ENCODE assay signal across 12 cellular contexts in genomic region chr6:158769228-158769627, GRCh38. TPM values are rescaled to one million over a fixed set of nuclear protein-coding genes. Genes with fewer than 3 reads are reported as not detected.
A peak's percentile ranks its signal among the peaks of the same experiment; 100 is the strongest.
DNase-seq lines count a peak whose midpoint lies in the region; ATAC-seq, FAIRE-seq and TF ChIP-seq lines count a peak whose summit lies in the region.
"Had no signal": no experiment of that assay in that cellular context is flagged by ENCODE, and none has a peak within 500 bp of the region (broad histone marks: within the 10 kb centered on the region; RNA-seq: fewer than 3 reads in every experiment).

No MANE protein-coding gene starts in this region.

- no peak overlapping the region for H3K9ac ChIP-seq in GM12878 (ENCODE audit: control insufficient read depth, insufficient read depth, low read length)

- SMC1A ChIA-PET in GM12878 (lab: Charles Lee; ENCODE audit: uncharacterized antibody, unreplicated experiment): interaction anchor here (0.6 to 1.7 kb wide), 6 partner anchors 18 to 168 kb away, joined by 3 to 5 read pairs (median 3); no protein-coding TSS in a partner anchor

- H3K27me3 Mint-ChIP-seq in CD4-positive, alpha-beta memory T cell: no peaks in the 10 kb centered on the region
- H3K27me3 Mint-ChIP-seq in memory B cell: no peaks in the 10 kb centered on the region

- H3K27ac Mint-ChIP-seq in CD4-positive, alpha-beta memory T cell: peak overlapping the region; percentile 69 to 90 (median 82)
- peak overlapping the region; percentile 81 for H3K27ac Mint-ChIP-seq in memory B cell

- no TSS peak for BruUV-seq in GM12878 (replicated peaks; lab: Mats Ljungman, UMichigan)

- peaks cover 89% of the 10 kb centered on the region for H3K36me3 ChIP-seq in CD4-positive, alpha-beta memory T cell (ENCODE audit: insufficient read depth, low read length)
- H3K36me3 ChIP-seq in H7 (replicated peaks; ENCODE audit: control insufficient read depth, insufficient read depth, low read length): peaks cover 84% of the 10 kb centered on the region
- peaks cover 63 to 70% of the 10 kb centered on the region in 2 experiments for H3K36me3 ChIP-seq in GM12878 (ENCODE audit: control insufficient read depth in 2 of 2, insufficient read depth in 2 of 2, low read length in 1 of 2)

- no peak overlapping the region for H3K4me3 ChIP-seq in CD4-positive, alpha-beta memory T cell (ENCODE audit: low read length in 2 of 2)
- H3K4me3 ChIP-seq in H7 (ENCODE audit: insufficient read depth, low read depth, low read length): no peak overlapping the region
- no peak overlapping the region for H3K4me3 ChIP-seq in GM12878

- H3K36me3 Mint-ChIP-seq in CD4-positive, alpha-beta memory T cell: peaks cover 78 to 98% of the 10 kb centered on the region in 2 donors
- peaks cover 54% of the 10 kb centered on the region for H3K36me3 Mint-ChIP-seq in memory B cell

- TF ChIP-seq POLR2A in GM12878 (IDR thresholded peaks at IDR 0.05; ENCODE audit: low read depth, low read length): no peak

- no peak for TF ChIP-seq EP300 in GM12878 (IDR thresholded peaks at IDR 0.05; ENCODE audit: borderline replicate concordance in 1 of 2, control insufficient read depth in 1 of 2, low read depth in 2 of 2, low read length in 2 of 2)

- H3K4me1 Mint-ChIP-seq in CD4-positive, alpha-beta memory T cell: peaks cover 25 to 58% (median 37%) of the 10 kb centered on the region in 4 donors
- peaks cover 10% of the 10 kb centered on the region for H3K4me1 Mint-ChIP-seq in memory B cell

- POLR2A ChIA-PET in CD4-positive, alpha-beta memory T cell (lab: Charles Lee; ENCODE audit: partially characterized antibody): interaction anchor here (0.8 to 1.5 kb wide), 6 partner anchors 8 to 50 kb away, joined by 3 read pairs; partner anchors contain the start of gene EZR
- POLR2A ChIA-PET in GM12878 (lab: Charles Lee): no interaction called here

- no peak overlapping the region for H3K27ac ChIP-seq in CD4-positive, alpha-beta memory T cell (ENCODE audit: low read depth, low read length)
- H3K27ac ChIP-seq in GM12878 (ENCODE audit: control insufficient read depth, insufficient read depth): no peak overlapping the region

- no peak for TF ChIP-seq CTCF in GM12878 (IDR thresholded peaks at IDR 0.05 in 2 of 3, conservative IDR thresholded peaks at IDR 0.05 in 1 of 3; ENCODE audit: control insufficient read depth in 2 of 3, extremely low read depth in 1 of 3, insufficient read depth in 1 of 3, low read depth in 3 of 3, low read length in 3 of 3)

- peaks cover 36% of the 10 kb centered on the region for H3K4me1 ChIP-seq in CD4-positive, alpha-beta memory T cell (ENCODE audit: insufficient read depth, low read length)
- no peaks in the 10 kb centered on the region for H3K4me1 ChIP-seq in GM12878 (ENCODE audit: control insufficient read depth, insufficient read depth, low read length)

- 91% methylated on average over 12 of the region's 13 CpGs for WGBS in GM12878 (ENCODE audit: insufficient coverage, insufficient replicate concordance, low lambda C conversion rate, missing lambda C conversion rate)

- no peaks in the 10 kb centered on the region for H3K27me3 ChIP-seq in CD4-positive, alpha-beta memory T cell (ENCODE audit: insufficient read depth, low read length)
- H3K27me3 ChIP-seq in H7 (ENCODE audit: control insufficient read depth, insufficient read depth, low read length): no peaks in the 10 kb centered on the region
- no peaks in the 10 kb centered on the region for H3K27me3 ChIP-seq in GM12878 (replicated peaks in 1 of 2; ENCODE audit: control insufficient read depth in 2 of 2, insufficient read depth in 2 of 2, low read length in 1 of 2)

- ATAC-seq in GM12878 (no peak), memory B cell (ENCODE audit: low read depth) (no peak)

- RAD21 ChIA-PET in GM12878 (lab: Charles Lee; ENCODE audit: unreplicated experiment): interaction anchor here (0.8 to 1.2 kb wide), 2 partner anchors 190 to 555 kb away, joined by 3 read pairs; no protein-coding TSS in a partner anchor

- in situ Hi-C loops in GM12878 (cut with MboI): no loop called here

- intact Hi-C loops in CD4-positive, alpha-beta memory T cell (cut with micrococcal nuclease): no loop called here
- intact Hi-C loops in GM12878 (cut with micrococcal nuclease; ENCODE audit: unreplicated experiment): no loop called here

- no peaks in the 10 kb centered on the region; the same call in 1 of the 2 replicates for H3K79me2 ChIP-seq in GM12878 (ENCODE audit: control insufficient read depth, insufficient read depth, low read length)

- H3K9me3 Mint-ChIP-seq in CD4-positive, alpha-beta memory T cell: peaks cover 0 to 10% (median 0%) of the 10 kb centered on the region in 8 donors
- H3K9me3 Mint-ChIP-seq in memory B cell: no peaks in the 10 kb centered on the region

- FAIRE-seq in GM12878 (lab: Jason Lieb, UNC): no peak
- FAIRE-seq: RCC 7860 had no signal

- CTCF ChIA-PET in CD4-positive, alpha-beta memory T cell (lab: Charles Lee; ENCODE audit: partially characterized antibody): interaction anchor here (0.6 to 2.2 kb wide), 3 partner anchors 201 to 789 kb away, joined by 3 to 7 read pairs (median 3); no protein-coding TSS in a partner anchor
- CTCF ChIA-PET in GM12878 (lab: Yijun Ruan, JAX): interaction anchor here (1.0 to 1.2 kb wide), 4 partner anchors 10 to 555 kb away, joined by 3 read pairs; no protein-coding TSS in a partner anchor

- H2AFZ ChIP-seq in GM12878 (ENCODE audit: control insufficient read depth, low read depth, low read length): no peak overlapping the region

- H3K9me3 ChIP-seq in CD4-positive, alpha-beta memory T cell (ENCODE audit: control insufficient read depth in 1 of 2, low read length in 2 of 2): no peaks in the 10 kb centered on the region
- no peaks in the 10 kb centered on the region for H3K9me3 ChIP-seq in GM12878 (replicated peaks; ENCODE audit: control insufficient read depth, insufficient read depth, low read length)

- no peak for TF ChIP-seq RAD21 in GM12878 (IDR thresholded peaks at IDR 0.05; ENCODE audit: insufficient read depth, low read depth, low read length)

- H3K4me3 Mint-ChIP-seq in CD4-positive, alpha-beta memory T cell: peak overlapping the region in 3 of 8 donors; percentile 29 to 68 (median 47)
- no peak overlapping the region for H3K4me3 Mint-ChIP-seq in memory B cell
- H3K4me3 Mint-ChIP-seq: CD14-positive monocyte had no signal

- no peaks in the 10 kb centered on the region; the same call in 1 of the 2 replicates for H4K20me1 ChIP-seq in GM12878 (ENCODE audit: control insufficient read depth, insufficient read depth)

- DNase-seq in CD4-positive, alpha-beta memory T cell: peak in 1 of 5 donors; percentile 6
- DNase-seq in H7 (peak; percentile 29), GM12878 (ENCODE audit: low read depth, low spot score) (no peak), memory B cell (ENCODE audit: low spot score in 2 of 2) (no peak), iPS-NIHi11 (ENCODE audit: low spot score) (no peak), hypothalamus (lab: John Stamatoyannopoulos, UW) (no peak), RPMI8226 (no peak)
- DNase-seq in activated CD4-positive, alpha-beta T cell treated with anti-CD3 and anti-CD28 coated beads, Interleukin-2, amount 50 U/mL, for 4 hours: no peak
- DNase-seq: dermis blood vessel endothelial cell, NCI-H1048 had no signal

- no peak overlapping the region for H3K4me2 ChIP-seq in GM12878 (ENCODE audit: control insufficient read depth, insufficient read depth)

TF ChIP-seq in GM12878, 131 proteins besides CTCF, POLR2A, EP300 and RAD21:
- TF ChIP-seq RAD51 (IDR thresholded peaks at IDR 0.05) (no peak), POLR2AphosphoS5 (IDR thresholded peaks at IDR 0.05; ENCODE audit: low read length) (0 out of 2 replicates have a peak, but pooled peaks have one; percentile 47)

RNA-seq across cellular contexts. Expression of gene EZR, which starts 49.9 kb away (rescaled TPM):
- 100 to 1,000 TPM; 264 to 277 TPM for total RNA-seq in CD4-positive, alpha-beta memory T cell
- polyA plus RNA-seq in CD4-positive, alpha-beta memory T cell: 100 to 1,000 TPM; 260 to 268 TPM
- total RNA-seq in H7 (2014; rRNA removed; shearing (Covaris generic)): 203 and 216 TPM in 2 replicates
- 54.4 and 55.1 TPM in 2 replicates for total RNA-seq in GM12878 (2013; cell fraction: nucleolus; rRNA removed)
- 189 and 200 TPM in 2 replicates for total RNA-seq in GM12878 (2014; rRNA removed)
- 155 and 160 TPM in 2 replicates for total RNA-seq in GM12878 (2014; rRNA removed; fragmentation: Illumina TruSeq; extraction: Trizol)
- total RNA-seq in GM12878 (2021): 248 and 249 TPM in 2 replicates
- 148 TPM for polyA plus RNA-seq in GM12878 (2011; ENCODE audit: low read depth)
- polyA plus RNA-seq in GM12878 (2011; rRNA removed): 93.4 and 128 TPM in 2 replicates
- 112 and 120 TPM in 2 replicates for polyA plus RNA-seq in GM12878 (2011; cell fraction: cytosol; rRNA removed)
- polyA plus RNA-seq in GM12878 (2011; cell fraction: nucleus; rRNA removed): 120 and 221 TPM in 2 replicates
- 164 and 171 TPM in 2 replicates for polyA plus RNA-seq in GM12878 (2012)
- polyA plus RNA-seq in GM12878 (2014; fragmentation: Illumina TruSeq; extraction: Trizol): 141 and 160 TPM in 2 replicates
- polyA plus RNA-seq in GM12878 (2014; fragmentation: Nextera tagmentation; extraction: Ambion mirVana): 10 to 100 TPM; 79.1 to 98.6 TPM
- polyA plus RNA-seq in GM12878 (2014; rRNA removed): 162 and 171 TPM in 2 replicates
- polyA plus RNA-seq in GM12878 (2016; fragmentation: Nextera tagmentation; extraction: Ambion mirVana): 100 to 1,000 TPM; 277 to 282 TPM
- polyA minus RNA-seq in GM12878 (2011; rRNA and poly(A)+ RNA removed): 93.4 and 100 TPM in 2 replicates
- polyA minus RNA-seq in GM12878 (2011; cell fraction: cytosol; rRNA and poly(A)+ RNA removed): 46.6 and 47.4 TPM in 2 replicates
- 24.4 and 59.1 TPM in 2 replicates for polyA minus RNA-seq in GM12878 (2011; cell fraction: nucleus; rRNA and poly(A)+ RNA removed)
